In the genomic region with DNA sequence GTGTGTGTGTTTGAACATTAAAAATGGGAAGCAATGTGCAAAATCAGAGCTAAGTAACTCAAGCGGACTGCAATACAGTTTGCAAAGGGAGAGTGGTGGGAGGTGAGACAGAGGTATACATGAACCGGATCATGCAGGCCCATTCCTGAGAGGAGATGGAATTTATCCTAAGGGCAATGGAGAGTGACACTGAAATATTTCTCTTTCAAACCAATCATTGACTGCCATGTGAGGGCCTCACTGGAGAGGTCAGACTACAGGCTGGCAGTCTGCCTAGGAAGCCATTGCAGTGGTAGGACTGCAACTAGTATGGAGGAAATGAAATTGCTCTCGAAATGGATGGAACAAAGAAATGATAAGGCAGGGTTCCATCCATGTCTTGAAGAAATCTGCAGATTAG, we compare ENCODE assay signal across 25 cellular contexts. TPM values are rescaled to one million over a fixed set of nuclear protein-coding genes. Genes with fewer than 3 reads are reported as not detected.
"Had no signal": no experiment of that assay in that cellular context is flagged by ENCODE, and none has a peak within 500 bp of the region (broad histone marks: within the 10 kb centered on the region; RNA-seq: fewer than 3 reads in every experiment).

No MANE protein-coding gene starts in this region.

- H3K4me3 Mint-ChIP-seq: dendritic cell treated with granulocyte-macrophage colony-stimulating factor and Interleukin-4, amounts not matched to agents 40 ng/mL and 50 ng/mL, for 4 days; endodermal cell; natural killer cell treated with Interleukin-12 subunit alpha and Interleukin-12 subunit beta and Interleukin-15 and Interleukin-18, amount 100 ng/mL, for 72 hours; neural crest cell; stimulated activated naive B cell treated with anti-CD40 and anti-IgM and Interleukin-4, amounts not matched to agents 10 μg/mL and 1 μg/mL and 100 μg/mL, for 72 hours; stimulated activated naive CD8-positive, alpha-beta T cell treated with anti-CD3 and anti-CD28 coated beads, Interleukin-15, Interleukin-2, amounts not matched to agents 100 ng/mL and 50 ng/mL, for 24 hours had no signal

- H3K4me3 ChIP-seq: colonic mucosa, gastrocnemius medialis, lower lobe of right lung, pancreas, right lobe of liver, thoracic aorta, tibial nerve, upper lobe of right lung, uterus had no signal

- H3K36me3 ChIP-seq: colonic mucosa, gastrocnemius medialis, lower lobe of right lung, neutrophil, pancreas, right lobe of liver, thoracic aorta, tibial nerve, upper lobe of right lung, uterus had no signal

- H3K36me3 Mint-ChIP-seq: natural killer cell treated with Interleukin-12 subunit alpha and Interleukin-12 subunit beta and Interleukin-15 and Interleukin-18, amount 100 ng/mL, for 72 hours; stimulated activated naive B cell treated with anti-CD40 and anti-IgM and Interleukin-4, amounts not matched to agents 10 μg/mL and 1 μg/mL and 100 μg/mL, for 72 hours had no signal

- H3K9me3 Mint-ChIP-seq: dendritic cell treated with granulocyte-macrophage colony-stimulating factor and Interleukin-4, amounts not matched to agents 40 ng/mL and 50 ng/mL, for 4 days; endodermal cell; natural killer cell treated with Interleukin-12 subunit alpha and Interleukin-12 subunit beta and Interleukin-15 and Interleukin-18, amount 100 ng/mL, for 72 hours; neural crest cell; stimulated activated naive B cell treated with anti-CD40 and anti-IgM and Interleukin-4, amounts not matched to agents 10 μg/mL and 1 μg/mL and 100 μg/mL, for 72 hours; stimulated activated naive CD8-positive, alpha-beta T cell treated with anti-CD3 and anti-CD28 coated beads, Interleukin-15, Interleukin-2, amounts not matched to agents 100 ng/mL and 50 ng/mL, for 24 hours had no signal

- H3K27ac Mint-ChIP-seq: dendritic cell treated with granulocyte-macrophage colony-stimulating factor and Interleukin-4, amounts not matched to agents 40 ng/mL and 50 ng/mL, for 4 days; endodermal cell; natural killer cell treated with Interleukin-12 subunit alpha and Interleukin-12 subunit beta and Interleukin-15 and Interleukin-18, amount 100 ng/mL, for 72 hours; stimulated activated naive B cell treated with anti-CD40 and anti-IgM and Interleukin-4, amounts not matched to agents 10 μg/mL and 1 μg/mL and 100 μg/mL, for 72 hours; stimulated activated naive CD8-positive, alpha-beta T cell treated with anti-CD3 and anti-CD28 coated beads, Interleukin-15, Interleukin-2, amounts not matched to agents 100 ng/mL and 50 ng/mL, for 24 hours had no signal

- H3K4me1 ChIP-seq: colonic mucosa, gastrocnemius medialis, lower lobe of right lung, pancreas, right lobe of liver, upper lobe of right lung, uterus had no signal

- H3K4me1 Mint-ChIP-seq: endodermal cell had no signal

- H3K27ac ChIP-seq: colonic mucosa, epithelial cell of prostate, gastrocnemius medialis, lower lobe of right lung, neutrophil, pancreas, right lobe of liver, thoracic aorta, tibial nerve, upper lobe of right lung, uterus had no signal

- H3K27me3 Mint-ChIP-seq: natural killer cell treated with Interleukin-12 subunit alpha and Interleukin-12 subunit beta and Interleukin-15 and Interleukin-18, amount 100 ng/mL, for 72 hours; stimulated activated naive CD8-positive, alpha-beta T cell treated with anti-CD3 and anti-CD28 coated beads, Interleukin-15, Interleukin-2, amounts not matched to agents 100 ng/mL and 50 ng/mL, for 24 hours had no signal

- H3K9me3 ChIP-seq: colonic mucosa, gastrocnemius medialis, lower lobe of right lung, neutrophil, pancreas, right lobe of liver, thoracic aorta, tibial nerve, upper lobe of right lung, uterus had no signal

- DNase-seq: colonic mucosa; effector CD8-positive, alpha-beta T cell; endodermal cell; foreskin fibroblast; gastrocnemius medialis; head of caudate nucleus; left colon; left ventricle myocardium superior; lower lobe of right lung; pancreas; right lobe of liver; small intestine; stimulated activated CD4-positive, alpha-beta T cell treated with anti-CD3 and anti-CD28 coated beads, Interleukin-15, amount 100 ng/mL, for 24 hours; stimulated activated CD4-positive, alpha-beta T cell treated with anti-CD3 and anti-CD28 coated beads, Interleukin-2, amount 100 ng/mL, for 48 hours; stimulated activated naive B cell treated with anti-CD40 and anti-IgM and Interleukin-4, amounts not matched to agents 10 μg/mL and 1 μg/mL and 100 μg/mL, for 72 hours; upper lobe of right lung; uterus had no signal

- H3K27me3 ChIP-seq: colonic mucosa, gastrocnemius medialis, neutrophil, pancreas, right lobe of liver, tibial nerve, upper lobe of right lung, uterus had no signal

RNA-seq across cellular contexts. Expression of gene TNFSF15, which starts 34.8 kb away (rescaled TPM):
- total RNA-seq: endodermal cell, gastrocnemius medialis, left ventricle myocardium superior, neural crest cell had no signal
